ENCODE assay signal across 8 cellular contexts in genomic region chr4:165207431-165208321, GRCh38. TPM values are rescaled to one million over a fixed set of nuclear protein-coding genes. Genes with fewer than 3 reads are reported as not detected.
DNase-seq lines count a peak whose midpoint lies in the region; ATAC-seq and TF ChIP-seq lines count a peak whose summit lies in the region.

Gene KLHL2 (plus strand): TSS chr4:165207561. CDS start chr4:165207877, 316 bp downstream.

- peaks cover 16% of the 10 kb centered on the region for H3K36me3 Mint-ChIP-seq in activated CD4-positive, alpha-beta memory T cell treated with anti-CD3 and anti-CD28 coated beads, Interleukin-2, amount 10 ng/mL, durations not matched to agents 7 days and 5 days (ENCODE audit: low read depth)

- peak within 1 kb of the TSS; percentile 79 for H3K27ac Mint-ChIP-seq in activated CD4-positive, alpha-beta memory T cell treated with anti-CD3 and anti-CD28 coated beads, Interleukin-2, amount 10 ng/mL, durations not matched to agents 7 days and 5 days

- DNase-seq in AG10803 (ENCODE audit: low read depth), result peak; percentile 71
- DNase-seq in NCI-H526 (lab: John Stamatoyannopoulos, UW), result peak; percentile 43 to 90
- peak; percentile 77 for DNase-seq in activated CD4-positive, alpha-beta memory T cell treated with anti-CD3 and anti-CD28 coated beads, Interleukin-2, amount 10 ng/mL, durations not matched to agents 7 days and 5 days
- peak; percentile 30 for DNase-seq in effector CD8-positive, alpha-beta T cell (lab: John Stamatoyannopoulos, UW)
- DNase-seq in medulla oblongata (ENCODE audit: extremely low spot score), result peak; percentile 78
- peak; percentile 46 for DNase-seq in stimulated activated CD8-positive, alpha-beta memory T cell treated with anti-CD3 and anti-CD28 coated beads, Interleukin-12 subunit alpha, Interleukin-12 subunit beta, amount 100 ng/mL, for 1 hour (ENCODE audit: low read depth)

- no peak for TF ChIP-seq CTCF in AG10803 (conservative IDR thresholded peaks at IDR 0.05; ENCODE audit: low read length)

- no peaks in the 10 kb centered on the region for H3K9me3 Mint-ChIP-seq in activated CD4-positive, alpha-beta memory T cell treated with anti-CD3 and anti-CD28 coated beads, Interleukin-2, amount 10 ng/mL, durations not matched to agents 7 days and 5 days

- H3K27me3 Mint-ChIP-seq in activated CD4-positive, alpha-beta memory T cell treated with anti-CD3 and anti-CD28 coated beads, Interleukin-2, amount 10 ng/mL, durations not matched to agents 7 days and 5 days, result no peaks in the 10 kb centered on the region

- H3K4me1 Mint-ChIP-seq in activated CD4-positive, alpha-beta memory T cell treated with anti-CD3 and anti-CD28 coated beads, Interleukin-2, amount 10 ng/mL, durations not matched to agents 7 days and 5 days, result peaks cover 67% of the 10 kb centered on the region

- POLR2A ChIA-PET in activated CD4-positive, alpha-beta memory T cell treated with anti-CD3 and anti-CD28 coated beads, Interleukin-2, amount 10 ng/mL, durations not matched to agents 7 days and 5 days (lab: Charles Lee), result interaction anchor here (1.0 to 1.8 kb wide), 2 partner anchors 11 to 116 kb away, joined by 4 read pairs; no protein-coding TSS in a partner anchor

- H3K4me3 ChIP-seq in AG10803 (ENCODE audit: low read length), result peak within 1 kb of the TSS; percentile 83

- ATAC-seq in GM18870 (IDR thresholded peaks at IDR 0.05; ENCODE audit: unreplicated experiment) (peak; percentile 48), HG03103 (IDR thresholded peaks at IDR 0.05; ENCODE audit: low read depth, unreplicated experiment) (peak; percentile 78)

- CTCF ChIA-PET in activated CD4-positive, alpha-beta memory T cell treated with anti-CD3 and anti-CD28 coated beads, Interleukin-2, amount 10 ng/mL, durations not matched to agents 7 days and 5 days (lab: Charles Lee), result interaction anchor here (1.6 kb wide), 2 partner anchors 94 to 95 kb away, joined by 5 to 7 read pairs; partner anchors contain the start of gene TMEM192

- H3K4me3 Mint-ChIP-seq in activated CD4-positive, alpha-beta memory T cell treated with anti-CD3 and anti-CD28 coated beads, Interleukin-2, amount 10 ng/mL, durations not matched to agents 7 days and 5 days, result peak within 1 kb of the TSS; percentile 89

RNA-seq across cellular contexts. Expression of gene KLHL2, which starts in this region (rescaled TPM):
- 10 to 100 TPM; 27.4 to 28.6 TPM for total RNA-seq in activated CD4-positive, alpha-beta memory T cell treated with anti-CD3 and anti-CD28 coated beads, Interleukin-2, amount 10 ng/mL, durations not matched to agents 7 days and 5 days

Comparison
In these comparisons a context has a peak if more than half of its experiments do, and no peak if none do; other contexts are left out.
1. Peak in every context shown above with its lines: DNase-seq, ATAC-seq and H3K4me3 ChIP-seq.